8 cellular contexts compared by ENCODE assay signal in genomic region chr1:99607590-99607989, GRCh38. TPM values are rescaled to one million over a fixed set of nuclear protein-coding genes. Genes with fewer than 3 reads are reported as not detected.
"Had no signal": no experiment of that assay in that cellular context is flagged by ENCODE, and none has a peak within 500 bp of the region (broad histone marks: within the 10 kb centered on the region; RNA-seq: fewer than 3 reads in every experiment).

No MANE protein-coding gene starts in this region.

- H3K9ac ChIP-seq: KMS-11 had no signal

- H3K36me3 Mint-ChIP-seq: IgD-negative memory B cell had no signal

- FAIRE-seq: HepG2, HTR-8/SVneo had no signal

- H3K27ac ChIP-seq: HL-60, KMS-11 had no signal

- ATAC-seq: HepG2 had no signal

- H3K4me2 ChIP-seq: KMS-11 had no signal

- H3K27me3 Mint-ChIP-seq: IgD-negative memory B cell had no signal

- DNase-seq: IMR-90, KBM-7, KG1 had no signal

- H3K4me3 Mint-ChIP-seq: IgD-negative memory B cell had no signal

- H3K4me1 Mint-ChIP-seq: IgD-negative memory B cell had no signal

- H3K27ac Mint-ChIP-seq: IgD-negative memory B cell had no signal

RNA-seq across cellular contexts. Expression of gene PALMD, which starts 38.3 kb away (rescaled TPM):
- polyA plus RNA-seq: IgD-negative memory B cell had no signal
